In the genomic region with DNA sequence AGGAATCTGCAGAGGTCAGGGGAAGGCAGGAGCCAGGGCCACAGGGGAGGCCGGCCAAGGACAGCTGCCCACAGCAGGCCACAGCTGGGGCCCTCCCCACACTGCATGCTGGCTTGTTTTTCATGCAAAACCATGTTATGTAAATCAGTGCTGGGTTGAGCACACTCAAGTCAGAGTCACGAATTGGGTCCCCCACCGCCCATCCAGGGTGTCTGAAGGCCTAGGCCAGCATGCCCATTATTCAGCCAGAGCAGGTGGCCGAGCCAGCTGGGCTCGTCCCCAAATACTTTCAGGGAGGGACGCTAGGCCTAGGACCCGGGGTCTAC, we compare ENCODE assay signal across 11 cellular contexts.
DNase-seq lines count a peak whose midpoint lies in the region; ATAC-seq and TF ChIP-seq lines count a peak whose summit lies in the region.
"Had no signal": no experiment of that assay in that cellular context is flagged by ENCODE, and none has a peak within 500 bp of the region (broad histone marks: within the 10 kb centered on the region; RNA-seq: fewer than 3 reads in every experiment).

No MANE protein-coding gene starts in this region.

- no peak for TF ChIP-seq CTCF in foreskin fibroblast (IDR thresholded peaks at IDR 0.05; ENCODE audit: low read depth, low read length)

- H3K27ac ChIP-seq in substantia nigra (ENCODE audit: low read depth, low read length, poor library complexity, severe bottlenecking) = peak overlapping the region; percentile 96
- H3K27ac ChIP-seq: PC-9 had no signal

- no peak overlapping the region for H3K4me3 ChIP-seq in foreskin fibroblast (ENCODE audit: low read depth in 1 of 2, low read length in 2 of 2)
- H3K4me3 ChIP-seq: PC-9, upper lobe of left lung had no signal

- peak; percentile 75 for DNase-seq in globus pallidus (ENCODE audit: low spot score)
- peak in 27 of 49 donors; percentile 16 to 69 (median 33) for DNase-seq in substantia nigra (lab: John Stamatoyannopoulos, UW)
- DNase-seq in hepatic stellate cell (ENCODE audit: low spot score) = no peak
- DNase-seq in foreskin fibroblast = no peak
- DNase-seq in NCI-H187 (lab: John Stamatoyannopoulos, UW) = no peak
- DNase-seq: NCI-H2029, PC-9 had no signal

- ATAC-seq in GM18511 (IDR thresholded peaks at IDR 0.05; ENCODE audit: unreplicated experiment) (peak; percentile 52), HG03045 (IDR thresholded peaks at IDR 0.05; ENCODE audit: unreplicated experiment) (peak; percentile 51), HG02970 (IDR thresholded peaks at IDR 0.05; ENCODE audit: low FRiP score, unreplicated experiment) (no peak)

Comparison
In these comparisons a context has a peak if more than half of its experiments do, and no peak if none do; other contexts are left out.
1. DNase-seq: peak in globus pallidus (single experiment) and substantia nigra (27 of 49); none in hepatic stellate cell (single experiment), foreskin fibroblast (0 of 2) and NCI-H187 (0 of 2).